9 cellular contexts compared by ENCODE assay signal in genomic region chr16:22077700-22078313, GRCh38. TPM values are rescaled to one million over a fixed set of nuclear protein-coding genes. Genes with fewer than 3 reads are reported as not detected.
A peak's percentile ranks its signal among the peaks of the same experiment; 100 is the strongest.
DNase-seq lines count a peak whose midpoint lies in the region; ATAC-seq and TF ChIP-seq lines count a peak whose summit lies in the region.
"Had no signal": no experiment of that assay in that cellular context is flagged by ENCODE, and none has a peak within 500 bp of the region (broad histone marks: within the 10 kb centered on the region; RNA-seq: fewer than 3 reads in every experiment).

No MANE protein-coding gene starts in this region.

- no peak overlapping the region for H3K4me3 ChIP-seq in coronary artery
- H3K4me3 ChIP-seq: skin epidermis had no signal

- DNase-seq in A172 (ENCODE audit: low spot score) (peak; percentile 57), GM19238 (ENCODE audit: insufficient read length, low spot score) (peak; percentile 38), NCI-H524 treated with DMSO at 0.1 percent for 48 hours (lab: John Stamatoyannopoulos, UW) (peak; percentile 30), coronary artery (ENCODE audit: low spot score) (no peak), medulla oblongata (ENCODE audit: extremely low spot score) (peak; percentile 66)
- peak; percentile 81 for DNase-seq in activated CD4-positive, alpha-beta T cell treated with anti-CD3 and anti-CD28 coated beads for 48 hours
- DNase-seq in stimulated activated CD8-positive, alpha-beta memory T cell treated with anti-CD3 and anti-CD28 coated beads, Interleukin-15, amount 100 ng/mL, for 4 hours (ENCODE audit: low read depth in 2 of 2): peak; percentile 17 to 36

- ATAC-seq in HG03460 (IDR thresholded peaks at IDR 0.05; ENCODE audit: unreplicated experiment): no peak

- peak; percentile 79 for TF ChIP-seq CTCF in coronary artery (IDR thresholded peaks at IDR 0.05)

- H3K27ac ChIP-seq in coronary artery: no peak overlapping the region
- H3K27ac ChIP-seq: skin epidermis had no signal

RNA-seq across cellular contexts. Expression of gene VWA3A, which starts 14.5 kb away (rescaled TPM):
- total RNA-seq in A172 (2014; rRNA removed; shearing (Covaris generic)): 0.19 TPM in 1 of 2 replicates, not detected in the other
